ENCODE assay signal across 18 cellular contexts in the genomic region with DNA sequence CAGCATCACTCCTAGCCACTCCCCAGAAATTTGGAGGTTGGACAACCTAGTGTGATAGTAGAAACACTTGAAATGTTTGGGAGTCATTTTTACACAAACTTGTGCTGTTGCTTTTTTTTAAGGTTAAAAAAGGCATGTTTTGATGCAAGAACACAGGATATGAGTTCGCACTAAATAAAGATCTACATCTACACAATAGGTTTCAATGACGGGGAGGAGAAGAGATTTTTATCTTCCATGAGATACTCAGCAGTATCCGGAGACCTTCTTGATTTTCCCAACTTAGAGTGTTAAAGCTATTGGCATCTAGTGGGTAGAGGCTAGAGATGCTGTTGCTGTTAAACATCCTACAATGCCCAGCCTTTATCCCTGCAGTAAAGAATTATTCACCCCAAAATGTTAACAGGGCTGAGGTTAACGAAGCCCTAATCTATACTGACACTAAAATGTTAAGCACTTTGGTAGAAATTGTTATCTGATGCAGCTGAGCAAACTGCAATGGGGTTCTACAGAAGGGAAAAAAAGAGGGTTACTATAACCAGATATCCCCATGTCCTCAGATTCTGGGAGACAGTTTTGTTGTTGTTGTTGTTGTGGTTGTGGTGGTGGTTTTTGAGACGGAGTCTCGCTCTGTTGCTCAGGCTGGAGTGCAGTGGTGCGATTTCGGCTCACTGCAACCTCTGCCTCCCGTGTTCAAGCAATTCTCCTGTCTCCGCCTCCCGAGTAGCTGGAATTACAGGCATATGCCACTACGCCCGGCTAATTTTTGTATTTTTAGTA. TPM values are rescaled to one million over a fixed set of nuclear protein-coding genes. Genes with fewer than 3 reads are reported as not detected.
DNase-seq lines count a peak whose midpoint lies in the region; ATAC-seq and TF ChIP-seq lines count a peak whose summit lies in the region.
"Had no signal": no experiment of that assay in that cellular context is flagged by ENCODE, and none has a peak within 500 bp of the region (broad histone marks: within the 10 kb centered on the region; RNA-seq: fewer than 3 reads in every experiment).

No MANE protein-coding gene starts in this region.

- POLR2A ChIA-PET in CD8-positive, alpha-beta T cell (lab: Charles Lee), result no interaction called here
- POLR2A ChIA-PET in activated CD4-positive, alpha-beta memory T cell treated with anti-CD3 and anti-CD28 coated beads, Interleukin-2, amount 10 ng/mL, durations not matched to agents 7 days and 5 days (lab: Charles Lee), result interaction anchor here (1.2 to 7.2 kb wide), 4 partner anchors 13 to 72 kb away, joined by 4 to 62 read pairs (median 10); a partner anchor contains a TSS
- POLR2A ChIA-PET in naive thymus-derived CD4-positive, alpha-beta T cell (lab: Charles Lee), result interaction anchor here (0.6 to 7.2 kb wide), 6 partner anchors 10 to 212 kb away, joined by 3 to 56 read pairs (median 4); a partner anchor contains a TSS

- peaks cover 0 to 5% (median 0%) of the 10 kb centered on the region in 7 donors for H3K9me3 Mint-ChIP-seq in CD4-positive, CD25-positive, alpha-beta regulatory T cell
- no peaks in the 10 kb centered on the region for H3K9me3 Mint-ChIP-seq in CD8-positive, alpha-beta T cell
- H3K9me3 Mint-ChIP-seq in activated CD4-positive, alpha-beta memory T cell treated with anti-CD3 and anti-CD28 coated beads, Interleukin-2, amount 10 ng/mL, durations not matched to agents 7 days and 5 days, result peaks cover 4% of the 10 kb centered on the region
- peaks cover 0 to 5% (median 0%) of the 10 kb centered on the region in 11 donors for H3K9me3 Mint-ChIP-seq in naive thymus-derived CD4-positive, alpha-beta T cell

- DNase-seq in CD4-positive, CD25-positive, alpha-beta regulatory T cell, result peak in 2 of 3 donors; percentile 32 to 50
- DNase-seq in CD8-positive, alpha-beta T cell, result no peak
- DNase-seq in activated CD4-positive, alpha-beta memory T cell treated with anti-CD3 and anti-CD28 coated beads, Interleukin-2, amount 10 ng/mL, durations not matched to agents 7 days and 5 days, result no peak
- DNase-seq in naive thymus-derived CD4-positive, alpha-beta T cell, result peak in 4 of 9 donors; percentile 36 to 52 (median 46)
- no peak for DNase-seq in thyroid gland
- DNase-seq: activated CD8-positive, alpha-beta memory T cell treated with anti-CD3 and anti-CD28 coated beads, Interleukin-2, amount 50 U/mL, for 4 hours; brain microvascular endothelial cell; colonic mucosa; COR-L47; DMS79 treated with DMSO at 0.1 percent for 48 hours; kidney; NCI-H1092 treated with DMSO at 0.1 percent for 48 hours; NCI-H2029 treated with DMSO at 0.1 percent for 48 hours; NCI-H82 had no signal

- 84 to 90% methylated on average over 13 of the region's 13 CpGs for WGBS in thyroid gland, 2 donors

- TF ChIP-seq CTCF in CD8-positive, alpha-beta T cell (IDR thresholded peaks at IDR 0.05), result no peak
- no peak for TF ChIP-seq CTCF in thyroid gland (IDR thresholded peaks at IDR 0.05)

- H3K27me3 Mint-ChIP-seq in CD4-positive, CD25-positive, alpha-beta regulatory T cell, result no peaks in the 10 kb centered on the region
- H3K27me3 Mint-ChIP-seq in CD8-positive, alpha-beta T cell (ENCODE audit: low read depth), result no peaks in the 10 kb centered on the region
- peaks cover 22% of the 10 kb centered on the region for H3K27me3 Mint-ChIP-seq in activated CD4-positive, alpha-beta memory T cell treated with anti-CD3 and anti-CD28 coated beads, Interleukin-2, amount 10 ng/mL, durations not matched to agents 7 days and 5 days
- no peaks in the 10 kb centered on the region for H3K27me3 Mint-ChIP-seq in naive thymus-derived CD4-positive, alpha-beta T cell

- peaks cover 36% of the 10 kb centered on the region for H3K4me1 ChIP-seq in CD4-positive, CD25-positive, alpha-beta regulatory T cell (ENCODE audit: control insufficient read depth, insufficient read depth, low read length, poor library complexity, severe bottlenecking)
- H3K4me1 ChIP-seq in CD8-positive, alpha-beta T cell (ENCODE audit: insufficient read depth, low read length), result peaks cover 40% of the 10 kb centered on the region
- H3K4me1 ChIP-seq in naive thymus-derived CD4-positive, alpha-beta T cell (ENCODE audit: control insufficient read depth in 2 of 2, insufficient read depth in 2 of 2, low read length in 2 of 2), result peaks cover 22 to 40% of the 10 kb centered on the region in 2 donors
- peaks cover 0 to 21% of the 10 kb centered on the region in 2 donors for H3K4me1 ChIP-seq in thyroid gland
- H3K4me1 ChIP-seq: colonic mucosa had no signal

- ATAC-seq in CD4-positive, CD25-positive, alpha-beta regulatory T cell (ENCODE audit: low read depth in 2 of 2), result peak; percentile 65 to 72
- ATAC-seq in CD8-positive, alpha-beta T cell, result no peak
- peak; percentile 73 for ATAC-seq in naive thymus-derived CD4-positive, alpha-beta T cell
- ATAC-seq in GM19455 (IDR thresholded peaks at IDR 0.05; ENCODE audit: unreplicated experiment) (no peak), GM21367 (IDR thresholded peaks at IDR 0.05; ENCODE audit: unreplicated experiment) (no peak)

- CTCF ChIA-PET in CD8-positive, alpha-beta T cell (lab: Charles Lee), result interaction anchor here (0.8 to 3.9 kb wide), 4 partner anchors 13 to 122 kb away, joined by 3 to 21 read pairs (median 3); a partner anchor contains a TSS
- CTCF ChIA-PET in activated CD4-positive, alpha-beta memory T cell treated with anti-CD3 and anti-CD28 coated beads, Interleukin-2, amount 10 ng/mL, durations not matched to agents 7 days and 5 days (lab: Charles Lee), result interaction anchor here (1.0 to 6.1 kb wide), 2 partner anchors 13 to 78 kb away, joined by 5 to 37 read pairs; a partner anchor contains a TSS
- CTCF ChIA-PET in naive thymus-derived CD4-positive, alpha-beta T cell (lab: Charles Lee), result interaction anchor here (0.9 to 1.7 kb wide), 2 partner anchors 12 to 21 kb away, joined by 3 to 8 read pairs; no protein-coding TSS in a partner anchor

- H3K27me3 ChIP-seq in CD4-positive, CD25-positive, alpha-beta regulatory T cell (ENCODE audit: control insufficient read depth, insufficient read depth, low read length), result no peaks in the 10 kb centered on the region
- H3K27me3 ChIP-seq in CD8-positive, alpha-beta T cell (ENCODE audit: insufficient read depth, low read length), result no peaks in the 10 kb centered on the region
- no peaks in the 10 kb centered on the region for H3K27me3 ChIP-seq in naive thymus-derived CD4-positive, alpha-beta T cell (ENCODE audit: control insufficient read depth in 2 of 2, insufficient read depth in 2 of 2, low read length in 2 of 2)
- H3K27me3 ChIP-seq in thyroid gland, result no peaks in the 10 kb centered on the region
- H3K27me3 ChIP-seq: brain microvascular endothelial cell, colonic mucosa had no signal

- no peaks in the 10 kb centered on the region for H3K9me3 ChIP-seq in CD4-positive, CD25-positive, alpha-beta regulatory T cell (ENCODE audit: control insufficient read depth in 2 of 2, low read length in 2 of 2)
- no peaks in the 10 kb centered on the region for H3K9me3 ChIP-seq in CD8-positive, alpha-beta T cell (ENCODE audit: low read length)
- H3K9me3 ChIP-seq in naive thymus-derived CD4-positive, alpha-beta T cell (ENCODE audit: control insufficient read depth in 2 of 3, low read length in 3 of 3), result no peaks in the 10 kb centered on the region
- no peaks in the 10 kb centered on the region for H3K9me3 ChIP-seq in thyroid gland
- H3K9me3 ChIP-seq: colonic mucosa had no signal

- intact Hi-C loops in CD8-positive, alpha-beta T cell (cut with DNase I, micrococcal nuclease), result no loop called here
- intact Hi-C loops in naive thymus-derived CD4-positive, alpha-beta T cell (cut with micrococcal nuclease), result loop anchor here (1.0 to 5.0 kb wide), 3 partner anchors 13 to 236 kb away; a partner anchor contains a TSS
- intact Hi-C loops in thyroid gland (cut with DNase I), result loop anchor here (10.0 kb wide), 1 partner anchor 68 kb away; no protein-coding TSS in a partner anchor

- H3K4me3 Mint-ChIP-seq in CD4-positive, CD25-positive, alpha-beta regulatory T cell, result peak overlapping the region; percentile 22 to 90 (median 66)
- H3K4me3 Mint-ChIP-seq in CD8-positive, alpha-beta T cell, result peak overlapping the region; percentile 47
- H3K4me3 Mint-ChIP-seq in activated CD4-positive, alpha-beta memory T cell treated with anti-CD3 and anti-CD28 coated beads, Interleukin-2, amount 10 ng/mL, durations not matched to agents 7 days and 5 days, result peak overlapping the region; percentile 31
- H3K4me3 Mint-ChIP-seq in naive thymus-derived CD4-positive, alpha-beta T cell, result peak overlapping the region in 9 of 10 donors; percentile 33 to 77 (median 67)

- H3K4me3 ChIP-seq in CD4-positive, CD25-positive, alpha-beta regulatory T cell (ENCODE audit: low read depth, low read length), result peak overlapping the region; percentile 67
- no peak overlapping the region for H3K4me3 ChIP-seq in CD8-positive, alpha-beta T cell (ENCODE audit: low read depth, low read length)
- H3K4me3 ChIP-seq in naive thymus-derived CD4-positive, alpha-beta T cell (ENCODE audit: low read length), result no peak overlapping the region
- H3K4me3 ChIP-seq in thyroid gland (replicated peaks in 1 of 3), result no peak overlapping the region
- H3K4me3 ChIP-seq: colonic mucosa, lung had no signal

- no peak for TF ChIP-seq POLR2A in thyroid gland (IDR thresholded peaks at IDR 0.05)

- peak overlapping the region; percentile 52 to 96 (median 69) for H3K27ac Mint-ChIP-seq in CD4-positive, CD25-positive, alpha-beta regulatory T cell
- no peak overlapping the region for H3K27ac Mint-ChIP-seq in CD8-positive, alpha-beta T cell
- peak overlapping the region; percentile 77 for H3K27ac Mint-ChIP-seq in activated CD4-positive, alpha-beta memory T cell treated with anti-CD3 and anti-CD28 coated beads, Interleukin-2, amount 10 ng/mL, durations not matched to agents 7 days and 5 days
- peak overlapping the region; percentile 1 to 79 (median 66) for H3K27ac Mint-ChIP-seq in naive thymus-derived CD4-positive, alpha-beta T cell
- H3K27ac Mint-ChIP-seq: progenitor cell of endocrine pancreas had no signal

- no peaks in the 10 kb centered on the region for H3K36me3 ChIP-seq in CD4-positive, CD25-positive, alpha-beta regulatory T cell (ENCODE audit: control insufficient read depth, insufficient read depth, low read length)
- H3K36me3 ChIP-seq in CD8-positive, alpha-beta T cell (ENCODE audit: insufficient read depth, low read length), result no peaks in the 10 kb centered on the region
- H3K36me3 ChIP-seq in naive thymus-derived CD4-positive, alpha-beta T cell (ENCODE audit: control insufficient read depth in 2 of 3, insufficient read depth in 3 of 3, low read length in 3 of 3), result no peaks in the 10 kb centered on the region
- no peaks in the 10 kb centered on the region for H3K36me3 ChIP-seq in thyroid gland
- H3K36me3 ChIP-seq: brain microvascular endothelial cell, colonic mucosa had no signal

- H3K27ac ChIP-seq in CD4-positive, CD25-positive, alpha-beta regulatory T cell (ENCODE audit: insufficient read depth, low read length, poor library complexity, severe bottlenecking), result peak overlapping the region; percentile 24
- H3K27ac ChIP-seq in CD8-positive, alpha-beta T cell (ENCODE audit: low read depth, low read length), result no peak overlapping the region
- H3K27ac ChIP-seq in naive thymus-derived CD4-positive, alpha-beta T cell (ENCODE audit: low read depth, low read length), result no peak overlapping the region
- H3K27ac ChIP-seq in thyroid gland, result no peak overlapping the region
- H3K27ac ChIP-seq: brain microvascular endothelial cell, colonic mucosa had no signal

- H3K36me3 Mint-ChIP-seq in CD4-positive, CD25-positive, alpha-beta regulatory T cell, result peaks cover 4% of the 10 kb centered on the region
- no peaks in the 10 kb centered on the region for H3K36me3 Mint-ChIP-seq in CD8-positive, alpha-beta T cell
- H3K36me3 Mint-ChIP-seq in activated CD4-positive, alpha-beta memory T cell treated with anti-CD3 and anti-CD28 coated beads, Interleukin-2, amount 10 ng/mL, durations not matched to agents 7 days and 5 days (ENCODE audit: low read depth), result peaks cover 5% of the 10 kb centered on the region
- peaks cover 0 to 11% (median 0%) of the 10 kb centered on the region in 5 donors for H3K36me3 Mint-ChIP-seq in naive thymus-derived CD4-positive, alpha-beta T cell

- H3K4me1 Mint-ChIP-seq in CD4-positive, CD25-positive, alpha-beta regulatory T cell, result peaks cover 27 to 57% (median 35%) of the 10 kb centered on the region in 4 donors
- peaks cover 44% of the 10 kb centered on the region for H3K4me1 Mint-ChIP-seq in CD8-positive, alpha-beta T cell (ENCODE audit: low read depth)
- H3K4me1 Mint-ChIP-seq in activated CD4-positive, alpha-beta memory T cell treated with anti-CD3 and anti-CD28 coated beads, Interleukin-2, amount 10 ng/mL, durations not matched to agents 7 days and 5 days, result peaks cover 74% of the 10 kb centered on the region
- peaks cover 40 to 82% (median 52%) of the 10 kb centered on the region in 7 donors for H3K4me1 Mint-ChIP-seq in naive thymus-derived CD4-positive, alpha-beta T cell

RNA-seq across cellular contexts. Expression of a gene that starts 14.0 kb away (rescaled TPM):
- 202 TPM for total RNA-seq in CD4-positive, CD25-positive, alpha-beta regulatory T cell
- polyA plus RNA-seq in CD4-positive, CD25-positive, alpha-beta regulatory T cell, result 10 to 100 TPM; 16.4 to 25.7 (median 20.3) TPM
- 10 to 100 TPM; 54.0 to 63.5 TPM for total RNA-seq in CD8-positive, alpha-beta T cell
- 10 to 100 TPM; 56.9 to 60.4 TPM for total RNA-seq in activated CD4-positive, alpha-beta memory T cell treated with anti-CD3 and anti-CD28 coated beads, Interleukin-2, amount 10 ng/mL, durations not matched to agents 7 days and 5 days
- 100 to 1,000 TPM in 4 of 5 experiments, 10 to 100 TPM in 1; 80.8 to 114 (median 112) TPM for total RNA-seq in naive thymus-derived CD4-positive, alpha-beta T cell
- 10 to 100 TPM; 11.2 to 12.2 TPM for polyA plus RNA-seq in naive thymus-derived CD4-positive, alpha-beta T cell
- total RNA-seq in thyroid gland, result 10 to 100 TPM; 43.8 to 78.5 (median 69.7) TPM

Comparison
In these comparisons a context has a peak if more than half of its experiments do, and no peak if none do; other contexts are left out.
1. ATAC-seq: peak in CD4-positive, CD25-positive, alpha-beta regulatory T cell (2 of 2) and naive thymus-derived CD4-positive, alpha-beta T cell (single experiment); none in CD8-positive, alpha-beta T cell (single experiment), GM19455 (single experiment) and GM21367 (single experiment).
2. DNase-seq: peak in CD4-positive, CD25-positive, alpha-beta regulatory T cell (2 of 3); none in CD8-positive, alpha-beta T cell (0 of 7), activated CD4-positive, alpha-beta memory T cell treated with anti-CD3 and anti-CD28 coated beads, Interleukin-2, amount 10 ng/mL, durations not matched to agents 7 days and 5 days (single experiment) and thyroid gland (0 of 2).
3. intact Hi-C loops: an anchor here in naive thymus-derived CD4-positive, alpha-beta T cell (1.0 to 5.0 kb wide) and thyroid gland (10.0 kb wide); none called in CD8-positive, alpha-beta T cell.
4. Peak in every context shown above with its lines, with median percentiles within 50 percentile points of each other: H3K4me3 Mint-ChIP-seq.